1 cellular context compared by ENCODE assay signal in the genomic region with DNA sequence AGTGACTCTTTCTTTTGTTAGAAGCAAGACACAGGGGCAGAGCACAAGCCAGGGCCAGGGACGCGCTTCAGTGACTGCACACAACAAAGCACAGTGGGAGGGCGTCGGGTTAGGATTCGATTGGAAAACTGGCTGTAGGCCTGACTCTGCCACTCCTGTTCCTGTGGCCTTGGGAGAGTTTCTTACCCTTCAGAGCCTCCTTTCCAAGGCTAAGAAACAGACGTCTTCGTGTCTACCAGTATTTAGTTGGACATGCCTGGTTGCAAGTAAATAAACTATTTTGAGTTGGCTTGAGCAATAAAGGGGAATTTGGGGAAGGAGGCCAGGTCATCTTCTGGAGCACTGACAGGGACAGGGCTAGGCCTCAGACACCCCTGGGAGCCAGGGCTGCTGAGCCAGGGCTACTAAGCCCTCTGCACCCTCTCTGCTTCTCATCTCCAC.
TF ChIP-seq lines count a peak whose summit lies in the region.

No MANE protein-coding gene starts in this region.

TF ChIP-seq in H1, 55 proteins besides CTCF, POLR2A, EP300 and RAD21 (continued from another document):
- TF ChIP-seq KDM1A (IDR thresholded peaks at IDR 0.05; ENCODE audit: borderline replicate concordance, low read length) (no peak), GTF2F1 (IDR thresholded peaks at IDR 0.05; ENCODE audit: borderline replicate concordance, low read depth, low read length) (no peak), CEBPB (IDR thresholded peaks at IDR 0.05; ENCODE audit: low read depth, low read length) (no peak)
